ENCODE assay signal across 12 cellular contexts in the genomic region with DNA sequence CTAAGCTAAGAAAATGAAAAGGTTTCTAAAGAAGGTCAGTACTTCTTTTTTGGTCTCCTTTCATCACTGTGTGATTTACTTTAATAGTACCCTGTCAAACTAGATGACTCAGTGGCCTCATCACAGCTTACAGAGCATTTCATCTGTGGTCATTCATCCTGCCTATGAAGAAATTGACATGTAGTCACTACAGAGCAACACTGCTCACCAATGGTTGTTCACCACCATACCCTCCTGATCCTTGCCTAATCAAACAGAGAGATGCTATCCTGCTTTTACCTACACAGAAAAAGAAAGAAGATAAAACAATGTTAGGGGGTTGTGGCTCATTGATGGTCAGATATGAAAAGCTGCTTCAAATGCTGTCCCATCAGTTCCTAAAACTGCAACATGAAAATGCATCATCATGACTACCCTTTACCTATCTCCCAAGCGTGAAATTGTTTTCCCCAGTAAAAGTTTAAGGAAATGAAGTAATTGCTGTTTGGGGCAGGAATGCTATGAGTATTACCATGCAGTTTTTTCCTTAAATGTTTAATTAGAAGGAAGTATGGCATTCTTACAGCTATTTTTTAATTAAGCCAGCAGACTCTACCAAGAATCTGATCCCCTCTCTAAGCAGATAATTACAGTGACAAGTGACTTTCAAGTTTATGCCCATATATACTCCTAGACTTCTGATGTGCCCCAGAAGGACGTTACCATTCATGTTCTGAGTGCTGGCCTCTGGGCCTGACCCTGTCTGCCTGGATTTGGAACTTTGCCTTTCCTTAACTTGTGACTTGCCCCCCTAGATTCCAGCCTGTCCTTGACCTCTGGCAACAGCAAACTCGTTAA. TPM values are rescaled to one million over a fixed set of nuclear protein-coding genes. Genes with fewer than 3 reads are reported as not detected.
A peak's percentile ranks its signal among the peaks of the same experiment; 100 is the strongest.
DNase-seq lines count a peak whose midpoint lies in the region; ATAC-seq and TF ChIP-seq lines count a peak whose summit lies in the region.
"Had no signal": no experiment of that assay in that cellular context is flagged by ENCODE, and none has a peak within 500 bp of the region (broad histone marks: within the 10 kb centered on the region; RNA-seq: fewer than 3 reads in every experiment).

No MANE protein-coding gene starts in this region.

- no peak overlapping the region for H3K4me3 Mint-ChIP-seq in naive thymus-derived CD4-positive, alpha-beta T cell
- H3K4me3 Mint-ChIP-seq: naive B cell had no signal

- dilution Hi-C loops in mammary epithelial cell (cut with HindIII; ENCODE audit: low sequenced_read_pairs): no loop called here

- peak; percentile 72 for ATAC-seq in naive thymus-derived CD4-positive, alpha-beta T cell
- ATAC-seq: heart right ventricle had no signal

- H3K9ac ChIP-seq in GM23248 (no peak overlapping the region), mammary epithelial cell (ENCODE audit: insufficient read depth, low read length) (no peak overlapping the region)

- no peaks in the 10 kb centered on the region for H3K9me2 ChIP-seq in GM23248 (ENCODE audit: insufficient read depth)

- DNase-seq in GM23248 (peak; percentile 87), NCI-H69 (lab: John Stamatoyannopoulos, UW) (peak; percentile 58), mammary epithelial cell (peak; percentile 86), NCI-H774 (lab: John Stamatoyannopoulos, UW) (no peak), HuH-7.5 (ENCODE audit: low spot score) (no peak), iPS-NIHi7 (ENCODE audit: extremely low spot score) (no peak)
- no peak for DNase-seq in naive thymus-derived CD4-positive, alpha-beta T cell
- DNase-seq: H7, heart right ventricle, naive B cell, stomach had no signal

- intact Hi-C loops in mammary epithelial cell (cut with micrococcal nuclease): loop anchor here (1.0 kb wide), 1 partner anchor 10 kb away; no protein-coding TSS in a partner anchor
- intact Hi-C loops in naive thymus-derived CD4-positive, alpha-beta T cell (cut with micrococcal nuclease): no loop called here

- H2AFZ ChIP-seq in GM23248 (no peak overlapping the region), mammary epithelial cell (ENCODE audit: low read depth, low read length) (no peak overlapping the region)

- peaks cover 22% of the 10 kb centered on the region for H3F3A ChIP-seq in GM23248 (ENCODE audit: insufficient read depth)

- H3K27me3 ChIP-seq in GM23248 (replicated peaks; ENCODE audit: insufficient read depth): no peaks in the 10 kb centered on the region
- no peaks in the 10 kb centered on the region for H3K27me3 ChIP-seq in mammary epithelial cell (ENCODE audit: insufficient read depth, low read length)
- H3K27me3 ChIP-seq in naive thymus-derived CD4-positive, alpha-beta T cell (ENCODE audit: control insufficient read depth in 2 of 2, insufficient read depth in 2 of 2, low read length in 2 of 2): no peaks in the 10 kb centered on the region
- H3K27me3 ChIP-seq: cardiac muscle cell, stomach had no signal

- H3K9me3 ChIP-seq in GM23248 (ENCODE audit: low read depth): no peaks in the 10 kb centered on the region
- H3K9me3 ChIP-seq in mammary epithelial cell (replicated peaks; ENCODE audit: insufficient read depth, low read length): no peaks in the 10 kb centered on the region
- H3K9me3 ChIP-seq in naive thymus-derived CD4-positive, alpha-beta T cell (ENCODE audit: control insufficient read depth in 2 of 3, low read length in 3 of 3): no peaks in the 10 kb centered on the region
- H3K9me3 ChIP-seq: stomach had no signal

- CTCF ChIA-PET in mammary epithelial cell (lab: Charles Lee; ENCODE audit: low non-redundant PET): no interaction called here
- CTCF ChIA-PET in naive thymus-derived CD4-positive, alpha-beta T cell (lab: Charles Lee): interaction anchor here (1.0 kb wide), 1 partner anchor 17 kb away, joined by 3 read pairs; no protein-coding TSS in a partner anchor

- peaks cover 5 to 21% (median 17%) of the 10 kb centered on the region in 5 donors for H3K27me3 Mint-ChIP-seq in naive thymus-derived CD4-positive, alpha-beta T cell

- no peak for TF ChIP-seq CTCF in mammary epithelial cell (conservative IDR thresholded peaks at IDR 0.05 in 1 of 2, IDR thresholded peaks at IDR 0.05 in 1 of 2; ENCODE audit: extremely low read depth in 1 of 2, insufficient read depth in 1 of 2, low read depth in 1 of 2, low read length in 2 of 2)

- in situ Hi-C loops in GM23248 (cut with MboI): no loop called here
- in situ Hi-C loops in mammary epithelial cell (cut with MboI; ENCODE audit: low sequenced_read_pairs in 2 of 2): no loop called here

- peak overlapping the region; percentile 30; the same call in 1 of the 2 replicates for H3K4me3 ChIP-seq in GM23248
- H3K4me3 ChIP-seq in mammary epithelial cell (replicated peaks in 1 of 3; ENCODE audit: insufficient read depth in 1 of 3, low read depth in 2 of 3, low read length in 3 of 3): no peak overlapping the region
- no peak overlapping the region for H3K4me3 ChIP-seq in naive thymus-derived CD4-positive, alpha-beta T cell (ENCODE audit: low read length)
- H3K4me3 ChIP-seq: cardiac muscle cell, heart right ventricle, stomach had no signal

- H3K4me1 ChIP-seq in GM23248 (ENCODE audit: insufficient read depth): peaks cover 29% of the 10 kb centered on the region
- H3K4me1 ChIP-seq in mammary epithelial cell (ENCODE audit: insufficient read depth, low read length): peaks cover 22% of the 10 kb centered on the region
- H3K4me1 ChIP-seq in naive thymus-derived CD4-positive, alpha-beta T cell (ENCODE audit: control insufficient read depth in 2 of 2, insufficient read depth in 2 of 2, low read length in 2 of 2): no peaks in the 10 kb centered on the region
- H3K4me1 ChIP-seq: heart right ventricle had no signal

- H3K27ac ChIP-seq in GM23248 (peak overlapping the region; percentile 31; the same call in 1 of the 2 replicates), mammary epithelial cell (ENCODE audit: insufficient read depth, low read depth, low read length) (peak overlapping the region; percentile 34)
- H3K27ac ChIP-seq in naive thymus-derived CD4-positive, alpha-beta T cell (ENCODE audit: low read depth, low read length): no peak overlapping the region
- H3K27ac ChIP-seq: cardiac muscle cell, heart right ventricle, stomach had no signal

- H3K4me1 Mint-ChIP-seq in naive thymus-derived CD4-positive, alpha-beta T cell: peaks cover 0 to 12% (median 10%) of the 10 kb centered on the region in 7 donors

- H3K36me3 ChIP-seq in GM23248 (ENCODE audit: low read depth) (no peaks in the 10 kb centered on the region), mammary epithelial cell (ENCODE audit: insufficient read depth, low read length) (no peaks in the 10 kb centered on the region)
- H3K36me3 ChIP-seq in naive thymus-derived CD4-positive, alpha-beta T cell (ENCODE audit: control insufficient read depth in 2 of 3, insufficient read depth in 3 of 3, low read length in 3 of 3): no peaks in the 10 kb centered on the region
- H3K36me3 ChIP-seq: cardiac muscle cell, heart right ventricle, stomach had no signal

- no peak overlapping the region for H3K27ac Mint-ChIP-seq in naive thymus-derived CD4-positive, alpha-beta T cell

- peaks cover 0 to 12% (median 3%) of the 10 kb centered on the region in 11 donors for H3K9me3 Mint-ChIP-seq in naive thymus-derived CD4-positive, alpha-beta T cell

- POLR2A ChIA-PET in naive thymus-derived CD4-positive, alpha-beta T cell (lab: Charles Lee): no interaction called here

- H3K36me3 Mint-ChIP-seq in naive thymus-derived CD4-positive, alpha-beta T cell: peaks cover 0 to 2% (median 0%) of the 10 kb centered on the region in 5 donors
- H3K36me3 Mint-ChIP-seq: naive B cell had no signal

- WGBS in GM23248 (ENCODE audit: low coverage in 1 of 2, low lambda C conversion rate in 2 of 2, missing lambda C conversion rate in 2 of 2), 2 experiments: 35 to 48% methylated on average over 3 of the region's 3 CpGs
- WGBS in mammary epithelial cell (ENCODE audit: low coverage, missing lambda C conversion rate): 81% methylated on average over 3 of the region's 3 CpGs

- H4K20me1 ChIP-seq in GM23248 (ENCODE audit: insufficient read depth) (no peaks in the 10 kb centered on the region), mammary epithelial cell (ENCODE audit: insufficient read depth, low read length) (no peaks in the 10 kb centered on the region)

- H3K4me2 ChIP-seq in GM23248 (ENCODE audit: unreplicated experiment): peak overlapping the region; percentile 48
- H3K4me2 ChIP-seq in mammary epithelial cell (ENCODE audit: insufficient read depth, low read depth, low read length): peak overlapping the region; percentile 26

- H3K79me2 ChIP-seq in GM23248 (ENCODE audit: insufficient read depth) (no peaks in the 10 kb centered on the region), mammary epithelial cell (ENCODE audit: insufficient read depth, low read length) (no peaks in the 10 kb centered on the region)

- BruUV-seq in mammary epithelial cell (replicated peaks; lab: Mats Ljungman, UMichigan): no TSS peak

RNA-seq across cellular contexts. Expression of gene FBXO28, which starts 46.1 kb away (rescaled TPM):
- 28.5 and 31.8 TPM in 2 replicates for total RNA-seq in GM23248 (2014; rRNA removed; shearing (Covaris generic))
- polyA plus RNA-seq in GM23248 (2016; fragmentation: Nextera tagmentation; extraction: Ambion mirVana) (14.9 and 15.5 TPM in 2 replicates), mammary epithelial cell (17.3 TPM)
- total RNA-seq in mammary epithelial cell: 10 to 100 TPM; 41.0 to 49.4 TPM
- 34.5 TPM for polyA minus RNA-seq in mammary epithelial cell
- 10 to 100 TPM; 25.2 to 37.8 (median 26.5) TPM for total RNA-seq in naive thymus-derived CD4-positive, alpha-beta T cell
- 10 to 100 TPM; 15.1 to 15.8 TPM for polyA plus RNA-seq in naive thymus-derived CD4-positive, alpha-beta T cell

Comparison
In these comparisons a context has a peak if more than half of its experiments do, and no peak if none do; other contexts are left out.
1. DNase-seq: peak in GM23248 (single experiment), NCI-H69 (single experiment) and mammary epithelial cell (single experiment); none in naive thymus-derived CD4-positive, alpha-beta T cell (0 of 9), NCI-H774 (single experiment), HuH-7.5 (single experiment) and iPS-NIHi7 (single experiment).